ENCODE assay signal across 21 cellular contexts in genomic region chr14:103734081-103734888, GRCh38. TPM values are rescaled to one million over a fixed set of nuclear protein-coding genes. Genes with fewer than 3 reads are reported as not detected.
DNase-seq lines count a peak whose midpoint lies in the region; ATAC-seq, FAIRE-seq and TF ChIP-seq lines count a peak whose summit lies in the region.
"Had no signal": no experiment of that assay in that cellular context is flagged by ENCODE, and none has a peak within 500 bp of the region (broad histone marks: within the 10 kb centered on the region; RNA-seq: fewer than 3 reads in every experiment).

No MANE protein-coding gene starts in this region.

- H3K4me3 ChIP-seq in sigmoid colon: no peak overlapping the region
- H3K4me3 ChIP-seq: ovary, uterus had no signal

- H3K27ac ChIP-seq in 22Rv1: peak overlapping the region; percentile 78
- peak overlapping the region; percentile 96 for H3K27ac ChIP-seq in VCaP
- H3K27ac ChIP-seq in sigmoid colon: no peak overlapping the region
- H3K27ac ChIP-seq: KMS-11, ovary had no signal

- H3K27ac Mint-ChIP-seq in glutamatergic neuron (ENCODE audit: unreplicated experiment): peak overlapping the region; percentile 49
- H3K27ac Mint-ChIP-seq: activated CD4-positive, alpha-beta T cell treated with anti-CD3 and anti-CD28 coated beads, Interleukin-2, amount 10 ng/mL, durations not matched to agents 24 days and 14 days; CD4-positive, alpha-beta T cell had no signal

- H3K9me3 ChIP-seq in sigmoid colon: no peaks in the 10 kb centered on the region
- H3K9me3 ChIP-seq: ovary, uterus had no signal

- TF ChIP-seq EP300 in sigmoid colon (IDR thresholded peaks at IDR 0.05): no peak

- peaks cover 14% of the 10 kb centered on the region for H3K27me3 Mint-ChIP-seq in glutamatergic neuron (ENCODE audit: unreplicated experiment)
- H3K27me3 Mint-ChIP-seq: activated CD4-positive, alpha-beta T cell treated with anti-CD3 and anti-CD28 coated beads, Interleukin-2, amount 10 ng/mL, durations not matched to agents 24 days and 14 days; CD4-positive, alpha-beta T cell had no signal

- DNase-seq in glutamatergic neuron (no peak), sigmoid colon (peak; percentile 59), D721Med (ENCODE audit: insufficient read length, low spot score) (no peak)
- DNase-seq: activated CD4-positive, alpha-beta T cell treated with anti-CD3 and anti-CD28 coated beads, Interleukin-2, amount 10 ng/mL, durations not matched to agents 24 days and 14 days; activated gamma-delta T cell; CD4-positive, alpha-beta T cell; cerebellar nuclear complex; effector CD8-positive, alpha-beta T cell; NCI-H1048; NCI-H2081 treated with DMSO at 0.1 percent for 48 hours; NCI-H510A; stimulated activated CD4-positive, alpha-beta T cell treated with anti-CD3 and anti-CD28 coated beads, Interleukin-1b, Interleukin-23, amount 100 ng/mL, for 48 hours; stimulated activated naive CD8-positive, alpha-beta T cell treated with anti-CD3 and anti-CD28 coated beads, Interleukin-15, Interleukin-2, amounts not matched to agents 100 U/mL and 50 U/mL, for 24 hours had no signal

- no peak for TF ChIP-seq POLR2A in sigmoid colon (IDR thresholded peaks at IDR 0.05)

- no peaks in the 10 kb centered on the region for H3K36me3 Mint-ChIP-seq in glutamatergic neuron (ENCODE audit: unreplicated experiment)

- peaks cover 20% of the 10 kb centered on the region for H3K4me1 Mint-ChIP-seq in glutamatergic neuron (ENCODE audit: low read depth, unreplicated experiment)
- H3K4me1 Mint-ChIP-seq: activated CD4-positive, alpha-beta T cell treated with anti-CD3 and anti-CD28 coated beads, Interleukin-2, amount 10 ng/mL, durations not matched to agents 24 days and 14 days had no signal

- peaks cover 0 to 35% (median 18%) of the 10 kb centered on the region in 4 donors for H3K4me1 ChIP-seq in sigmoid colon

- no peak overlapping the region for H3K4me3 Mint-ChIP-seq in glutamatergic neuron (ENCODE audit: unreplicated experiment)
- H3K4me3 Mint-ChIP-seq: activated CD4-positive, alpha-beta T cell treated with anti-CD3 and anti-CD28 coated beads, Interleukin-2, amount 10 ng/mL, durations not matched to agents 24 days and 14 days; CD4-positive, alpha-beta T cell had no signal

- WGBS in sigmoid colon, 2 donors: 93% methylated on average over 23 of the region's 23 CpGs

- TF ChIP-seq CTCF in 22Rv1 (IDR thresholded peaks at IDR 0.05) (no peak), VCaP (conservative IDR thresholded peaks at IDR 0.05) (no peak), glutamatergic neuron (IDR thresholded peaks at IDR 0.05; ENCODE audit: partially characterized antibody, unreplicated experiment) (no peak), sigmoid colon (IDR thresholded peaks at IDR 0.05) (no peak), D721Med (IDR thresholded peaks at IDR 0.05; ENCODE audit: insufficient read depth, missing control alignments) (no peak)

- no peaks in the 10 kb centered on the region for H3K27me3 ChIP-seq in sigmoid colon
- H3K27me3 ChIP-seq: ovary, uterus had no signal

- intact Hi-C loops in sigmoid colon (cut with DNase I): no loop called here

- peaks cover 19 to 56% (median 45%) of the 10 kb centered on the region in 4 donors for H3K36me3 ChIP-seq in sigmoid colon
- H3K36me3 ChIP-seq: ovary, uterus had no signal

- FAIRE-seq in D721Med (lab: Jason Lieb, UNC): no peak

- ATAC-seq in GM18867 (IDR thresholded peaks at IDR 0.05; ENCODE audit: unreplicated experiment) (no peak), HG03571 (IDR thresholded peaks at IDR 0.05; ENCODE audit: unreplicated experiment) (no peak), GM21367 (IDR thresholded peaks at IDR 0.05; ENCODE audit: unreplicated experiment) (no peak)
- ATAC-seq: stimulated activated naive CD8-positive, alpha-beta T cell treated with anti-CD3 and anti-CD28 coated beads, Interleukin-15, Interleukin-2, amounts not matched to agents 100 U/mL and 50 U/mL, for 24 hours had no signal

- H3K9me3 Mint-ChIP-seq in glutamatergic neuron (ENCODE audit: unreplicated experiment): peaks cover 6% of the 10 kb centered on the region
- H3K9me3 Mint-ChIP-seq: activated CD4-positive, alpha-beta T cell treated with anti-CD3 and anti-CD28 coated beads, Interleukin-2, amount 10 ng/mL, durations not matched to agents 24 days and 14 days; CD4-positive, alpha-beta T cell had no signal

RNA-seq across cellular contexts. Expression of gene ZFYVE21, which starts 18.7 kb away (rescaled TPM):
- total RNA-seq in glutamatergic neuron (ENCODE audit: unreplicated experiment) (49.1 TPM), sigmoid colon (100 to 1,000 TPM in 1 of 4 donors, 10 to 100 TPM in 3; 84.2 to 106 (median 89.4) TPM)
- 10 to 100 TPM; 41.7 to 90.1 (median 61.7) TPM for polyA plus RNA-seq in sigmoid colon

RNA-seq across cellular contexts. Expression of gene XRCC3, which starts 19.0 kb away (rescaled TPM):
- total RNA-seq in glutamatergic neuron (ENCODE audit: unreplicated experiment): 4.5 TPM
- 1 to 10 TPM; 1.8 to 7.5 (median 2.0) TPM for total RNA-seq in sigmoid colon
- 10 to 100 TPM in 1 of 3 donors, 1 to 10 TPM in 2; 3.6 to 15.7 (median 5.1) TPM for polyA plus RNA-seq in sigmoid colon

Comparison
In these comparisons a context has a peak if more than half of its experiments do, and no peak if none do; other contexts are left out.
1. H3K27ac ChIP-seq: peak in 22Rv1 (single experiment) and VCaP (single experiment); none in sigmoid colon (0 of 4).